Comparison of ENCODE assay signal across 1 cellular context in the genomic region with DNA sequence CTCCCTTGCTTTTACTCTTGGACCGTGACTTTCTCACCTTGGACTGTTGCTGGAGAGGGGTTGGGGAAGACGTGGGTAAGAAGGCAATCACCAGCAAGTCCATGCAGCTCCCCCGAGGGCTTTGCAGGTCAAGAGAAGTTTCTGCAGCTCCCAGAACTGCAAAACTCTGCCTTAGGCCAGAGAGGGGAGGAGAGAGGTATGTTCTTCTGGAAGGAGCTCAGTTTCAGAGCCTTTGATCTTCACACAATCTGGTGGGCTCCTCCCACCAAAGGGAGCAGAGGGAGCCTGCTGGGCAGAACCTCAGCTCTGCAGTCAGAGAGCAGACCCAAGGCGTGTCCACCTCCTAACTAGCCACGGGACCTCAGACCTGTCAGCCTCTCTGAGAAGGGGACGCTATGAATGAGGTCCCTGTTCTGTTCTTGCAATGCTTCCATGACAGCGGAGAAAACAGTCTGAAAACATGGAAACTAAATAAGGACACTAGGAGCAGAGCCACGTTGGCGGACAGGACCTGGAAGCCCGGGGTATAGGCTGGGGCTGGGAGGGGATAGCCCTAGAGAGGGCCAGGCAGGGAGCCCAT.
TF ChIP-seq lines count a peak whose summit lies in the region.

No MANE protein-coding gene starts in this region.

TF ChIP-seq in HepG2, 621 proteins besides CTCF, POLR2A, EP300 and RAD21 (continued from another document):
- TF ChIP-seq, protein P1, sequence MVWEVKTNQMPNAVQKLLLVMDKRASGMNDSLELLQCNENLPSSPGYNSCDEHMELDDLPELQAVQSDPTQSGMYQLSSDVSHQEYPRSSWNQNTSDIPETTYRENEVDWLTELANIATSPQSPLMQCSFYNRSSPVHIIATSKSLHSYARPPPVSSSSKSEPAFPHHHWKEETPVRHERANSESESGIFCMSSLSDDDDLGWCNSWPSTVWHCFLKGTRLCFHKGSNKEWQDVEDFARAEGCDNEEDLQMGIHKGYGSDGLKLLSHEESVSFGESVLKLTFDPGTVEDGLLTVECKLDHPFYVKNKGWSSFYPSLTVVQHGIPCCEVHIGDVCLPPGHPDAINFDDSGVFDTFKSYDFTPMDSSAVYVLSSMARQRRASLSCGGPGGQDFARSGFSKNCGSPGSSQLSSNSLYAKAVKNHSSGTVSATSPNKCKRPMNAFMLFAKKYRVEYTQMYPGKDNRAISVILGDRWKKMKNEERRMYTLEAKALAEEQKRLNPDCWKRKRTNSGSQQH (CRISPR knock-in tag; IDR thresholded peaks at IDR 0.05; ENCODE audit: low read depth) = no peak
- TF ChIP-seq PAXIP1 (CRISPR knock-in tag; conservative IDR thresholded peaks at IDR 0.05) = no peak
- no peak for TF ChIP-seq CBX5 (CRISPR knock-in tag; IDR thresholded peaks at IDR 0.05; ENCODE audit: borderline replicate concordance)
- no peak for TF ChIP-seq ZSCAN22 (CRISPR knock-in tag; IDR thresholded peaks at IDR 0.05)
- TF ChIP-seq ZNF230 (CRISPR knock-in tag; IDR thresholded peaks at IDR 0.05) = no peak
- TF ChIP-seq SIN3A (IDR thresholded peaks at IDR 0.05; ENCODE audit: borderline replicate concordance, low read depth, low read length) = no peak
- TF ChIP-seq THAP7 (CRISPR knock-in tag; IDR thresholded peaks at IDR 0.05) = no peak
- TF ChIP-seq NR0B2 (CRISPR knock-in tag; IDR thresholded peaks at IDR 0.05) = no peak
- no peak for TF ChIP-seq ATF7 (IDR thresholded peaks at IDR 0.05)
- TF ChIP-seq ATF7 (CRISPR knock-in tag; IDR thresholded peaks at IDR 0.05) = no peak
